8 cellular contexts compared by ENCODE assay signal in the genomic region with DNA sequence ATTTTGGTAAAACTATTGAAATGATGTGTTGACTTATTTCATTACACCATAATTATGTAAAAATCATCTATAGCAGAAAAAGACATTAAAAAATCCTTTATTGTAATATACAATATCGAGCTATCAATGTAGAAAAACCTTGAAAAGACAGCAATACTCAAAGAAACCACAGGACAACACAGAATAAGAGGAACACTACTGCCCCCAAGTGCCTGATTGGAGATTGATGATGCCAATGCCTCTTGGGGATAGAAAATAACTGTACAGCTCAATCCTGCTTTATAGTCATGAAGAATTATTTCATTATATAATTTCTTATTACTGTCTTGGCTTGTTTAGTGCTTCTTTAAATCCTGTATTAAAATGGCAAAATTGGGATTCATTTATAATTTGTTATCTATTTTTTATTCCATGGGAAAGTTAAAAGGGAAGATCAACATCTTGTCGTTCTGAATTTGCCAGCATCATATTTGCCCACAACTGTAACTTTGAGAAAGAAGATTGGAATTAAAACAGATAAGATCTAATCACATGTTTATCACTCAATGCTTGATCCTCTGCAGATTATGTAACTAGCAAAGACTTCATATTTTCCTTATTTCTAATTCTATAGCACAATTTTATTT.
DNase-seq lines count a peak whose midpoint lies in the region; ATAC-seq, FAIRE-seq and TF ChIP-seq lines count a peak whose summit lies in the region.

No MANE protein-coding gene starts in this region.

- H3K4me1 ChIP-seq in A549 (no peaks in the 10 kb centered on the region), GM23248 (ENCODE audit: insufficient read depth) (no peaks in the 10 kb centered on the region), thyroid gland (no peaks in the 10 kb centered on the region), right cardiac atrium (ENCODE audit: control insufficient read depth, insufficient read depth, low read length) (no peaks in the 10 kb centered on the region)

- no peaks in the 10 kb centered on the region for H3K27me3 Mint-ChIP-seq in activated CD4-positive, alpha-beta memory T cell treated with anti-CD3 and anti-CD28 coated beads for 36 hours

- H3K4me1 Mint-ChIP-seq in activated CD4-positive, alpha-beta memory T cell treated with anti-CD3 and anti-CD28 coated beads for 36 hours (ENCODE audit: low read depth), result no peaks in the 10 kb centered on the region

- H3K9me3 ChIP-seq in A549 (no peaks in the 10 kb centered on the region; the same call in 2 of the 3 replicates), GM23248 (ENCODE audit: low read depth) (peaks cover 3% of the 10 kb centered on the region), SU-DHL-6 (ENCODE audit: insufficient read depth, low read length) (no peaks in the 10 kb centered on the region), thyroid gland (no peaks in the 10 kb centered on the region), right cardiac atrium (ENCODE audit: control insufficient read depth, low read length) (no peaks in the 10 kb centered on the region)

- no peaks in the 10 kb centered on the region for H3K79me2 ChIP-seq in GM23248 (ENCODE audit: insufficient read depth)
- no peaks in the 10 kb centered on the region for H3K79me2 ChIP-seq in SU-DHL-6 (ENCODE audit: insufficient read depth, low read length)

- no peak overlapping the region for H3K27ac ChIP-seq in A549
- H3K27ac ChIP-seq in GM23248, result no peak overlapping the region
- no peak overlapping the region for H3K27ac ChIP-seq in SU-DHL-6 (ENCODE audit: low read depth, low read length)
- no peak overlapping the region for H3K27ac ChIP-seq in thyroid gland
- H3K27ac ChIP-seq in right cardiac atrium (ENCODE audit: low read length), result no peak overlapping the region

- no peak overlapping the region for H3K4me3 Mint-ChIP-seq in activated CD4-positive, alpha-beta memory T cell treated with anti-CD3 and anti-CD28 coated beads for 36 hours

- TF ChIP-seq POLR2A in A549 (IDR thresholded peaks at IDR 0.05; ENCODE audit: low read length), result no peak
- no peak for TF ChIP-seq POLR2A in thyroid gland (IDR thresholded peaks at IDR 0.05)

- CTCF ChIA-PET in A549 (lab: Yijun Ruan, JAX), result interaction anchor here (1.5 to 1.9 kb wide), 3 partner anchors 8 to 16 kb away, joined by 4 to 8 read pairs (median 6); no protein-coding TSS in a partner anchor
- CTCF ChIA-PET in activated CD4-positive, alpha-beta memory T cell treated with anti-CD3 and anti-CD28 coated beads for 36 hours (lab: Charles Lee), result interaction anchor here (1.0 kb wide), 1 partner anchor 12 kb away, joined by 3 read pairs; no protein-coding TSS in a partner anchor

- no peak overlapping the region for H3K9ac ChIP-seq in GM23248
- no peak overlapping the region for H3K9ac ChIP-seq in SU-DHL-6 (ENCODE audit: low read length)

- no peaks in the 10 kb centered on the region for H3K36me3 Mint-ChIP-seq in activated CD4-positive, alpha-beta memory T cell treated with anti-CD3 and anti-CD28 coated beads for 36 hours

- POLR2A ChIA-PET in A549 (lab: Yijun Ruan, JAX), result no interaction called here
- POLR2A ChIA-PET in activated CD4-positive, alpha-beta memory T cell treated with anti-CD3 and anti-CD28 coated beads for 36 hours (lab: Charles Lee), result no interaction called here

- intact Hi-C loops in activated CD4-positive, alpha-beta memory T cell treated with anti-CD3 and anti-CD28 coated beads for 36 hours (cut with micrococcal nuclease), result no loop called here
- intact Hi-C loops in thyroid gland (cut with DNase I), result no loop called here
- intact Hi-C loops in right cardiac atrium (cut with DNase I), result no loop called here

- TF ChIP-seq EP300 in A549 (IDR thresholded peaks at IDR 0.05), result no peak

- H4K20me1 ChIP-seq in GM23248 (ENCODE audit: insufficient read depth) (no peaks in the 10 kb centered on the region), SU-DHL-6 (ENCODE audit: low read depth, low read length) (no peaks in the 10 kb centered on the region)

- no peak overlapping the region for H3K4me3 ChIP-seq in A549
- H3K4me3 ChIP-seq in GM23248, result no peak overlapping the region
- H3K4me3 ChIP-seq in SU-DHL-6 (ENCODE audit: insufficient read depth, low read length, poor library complexity, severe bottlenecking), result no peak overlapping the region
- no peak overlapping the region for H3K4me3 ChIP-seq in thyroid gland (replicated peaks in 1 of 3)
- no peak overlapping the region for H3K4me3 ChIP-seq in right cardiac atrium (ENCODE audit: low read length)

- no peak for FAIRE-seq in A549 (lab: Jason Lieb, UNC)
- peak; percentile 74 for FAIRE-seq in islet of Langerhans (lab: Jason Lieb, UNC)

- no peaks in the 10 kb centered on the region for H3K36me3 ChIP-seq in GM23248 (ENCODE audit: low read depth)
- H3K36me3 ChIP-seq in SU-DHL-6 (ENCODE audit: low read length), result no peaks in the 10 kb centered on the region
- H3K36me3 ChIP-seq in thyroid gland, result no peaks in the 10 kb centered on the region

- no peaks in the 10 kb centered on the region for H3K9me2 ChIP-seq in GM23248 (ENCODE audit: insufficient read depth)
- no peaks in the 10 kb centered on the region for H3K9me2 ChIP-seq in SU-DHL-6 (replicated peaks; ENCODE audit: insufficient read depth, low read length)

- in situ Hi-C loops in GM23248 (cut with MboI), result no loop called here

- ATAC-seq in A549, result peak in 1 of 2 experiments; percentile 85; a peak in 3 of 6 replicates
- ATAC-seq in right cardiac atrium, result no peak

- peak; percentile 60 to 68 for TF ChIP-seq RAD21 in A549 (conservative IDR thresholded peaks at IDR 0.05 in 1 of 2, IDR thresholded peaks at IDR 0.05 in 1 of 2)

- H3K27me3 ChIP-seq in GM23248 (replicated peaks; ENCODE audit: insufficient read depth), result no peaks in the 10 kb centered on the region
- H3K27me3 ChIP-seq in SU-DHL-6 (ENCODE audit: low read length), result no peaks in the 10 kb centered on the region
- H3K27me3 ChIP-seq in thyroid gland, result no peaks in the 10 kb centered on the region
- H3K27me3 ChIP-seq in right cardiac atrium (ENCODE audit: control insufficient read depth, insufficient read depth), result no peaks in the 10 kb centered on the region

- H2AFZ ChIP-seq in GM23248 (no peak overlapping the region), SU-DHL-6 (ENCODE audit: low read depth, low read length, severe bottlenecking) (peak overlapping the region; percentile 78)

- H3K27ac Mint-ChIP-seq in activated CD4-positive, alpha-beta memory T cell treated with anti-CD3 and anti-CD28 coated beads for 36 hours, result no peak overlapping the region

- DNase-seq in A549 (ENCODE audit: low read depth in 1 of 2, low spot score in 1 of 2) (peak; percentile 47 to 64), GM23248 (peak; percentile 28), NCI-H187 treated with DMSO at 0.1 percent for 48 hours (lab: John Stamatoyannopoulos, UW) (peak; percentile 21), thyroid gland (no peak), right cardiac atrium (no peak)
- no peak for DNase-seq in activated CD4-positive, alpha-beta memory T cell treated with anti-CD3 and anti-CD28 coated beads for 36 hours

- no peaks in the 10 kb centered on the region for H3F3A ChIP-seq in GM23248 (ENCODE audit: insufficient read depth)
- 0 out of 2 replicates have a peak, but pooled peaks cover 7% of the 10 kb centered on the region for H3F3A ChIP-seq in SU-DHL-6 (ENCODE audit: insufficient read depth)

- H3K4me2 ChIP-seq in A549, result no peak overlapping the region
- H3K4me2 ChIP-seq in GM23248 (ENCODE audit: unreplicated experiment), result no peak overlapping the region
- H3K4me2 ChIP-seq in SU-DHL-6 (ENCODE audit: low read depth, low read length, poor library complexity, severe bottlenecking), result peak overlapping the region; percentile 10

- TF ChIP-seq CTCF in A549 (IDR thresholded peaks at IDR 0.05) (peak; percentile 50), SU-DHL-6 (IDR thresholded peaks at IDR 0.05; ENCODE audit: insufficient read depth, low read length, poor library complexity, severe bottlenecking) (peak; percentile 45), thyroid gland (IDR thresholded peaks at IDR 0.05) (no peak)

- WGBS in A549 (ENCODE audit: missing lambda C conversion rate), result 28% methylated on average over 2 of the region's 2 CpGs
- WGBS in GM23248 (ENCODE audit: low coverage in 1 of 2, low lambda C conversion rate in 2 of 2, missing lambda C conversion rate in 2 of 2), 2 experiments, result 11% methylated on average over 2 of the region's 2 CpGs
- 54 to 64% methylated on average over 2 of the region's 2 CpGs for WGBS in thyroid gland, 2 donors
- 54% methylated on average over 2 of the region's 2 CpGs for WGBS in right cardiac atrium

- H3K9me3 Mint-ChIP-seq in activated CD4-positive, alpha-beta memory T cell treated with anti-CD3 and anti-CD28 coated beads for 36 hours, result peaks cover 30% of the 10 kb centered on the region

TF ChIP-seq in A549, 52 proteins besides CTCF, POLR2A, EP300 and RAD21:
- TF ChIP-seq HOXB5 (CRISPR knock-in tag; IDR thresholded peaks at IDR 0.05) (no peak), JUNB (IDR thresholded peaks at IDR 0.05) (no peak), SMC3 (IDR thresholded peaks at IDR 0.05) (peak; percentile 40; the same call in 1 of the 3 replicates), TFCP2L1 (CRISPR knock-in tag; IDR thresholded peaks at IDR 0.05) (no peak), RCOR1 (IDR thresholded peaks at IDR 0.05; ENCODE audit: low read depth, low read length) (no peak), FOSB (CRISPR knock-in tag; IDR thresholded peaks at IDR 0.05) (no peak), EHF (CRISPR knock-in tag; IDR thresholded peaks at IDR 0.05) (no peak)
- TF ChIP-seq, protein P1, sequence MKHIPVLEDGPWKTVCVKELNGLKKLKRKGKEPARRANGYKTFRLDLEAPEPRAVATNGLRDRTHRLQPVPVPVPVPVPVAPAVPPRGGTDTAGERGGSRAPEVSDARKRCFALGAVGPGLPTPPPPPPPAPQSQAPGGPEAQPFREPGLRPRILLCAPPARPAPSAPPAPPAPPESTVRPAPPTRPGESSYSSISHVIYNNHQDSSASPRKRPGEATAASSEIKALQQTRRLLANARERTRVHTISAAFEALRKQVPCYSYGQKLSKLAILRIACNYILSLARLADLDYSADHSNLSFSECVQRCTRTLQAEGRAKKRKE (CRISPR knock-in tag; IDR thresholded peaks at IDR 0.05; ENCODE audit: low read depth), result no peak
TF ChIP-seq in A549: peak in this region for 1.

Comparison
In these comparisons a context has a peak if more than half of its experiments do, and no peak if none do; other contexts are left out.
1. DNase-seq: peak in A549 (2 of 2), GM23248 (single experiment) and NCI-H187 treated with DMSO at 0.1 percent for 48 hours (single experiment); none in activated CD4-positive, alpha-beta memory T cell treated with anti-CD3 and anti-CD28 coated beads for 36 hours (single experiment), thyroid gland (0 of 2) and right cardiac atrium (0 of 3).
2. CTCF ChIP-seq: peak in A549 (single experiment) and SU-DHL-6 (single experiment); none in thyroid gland (0 of 6).